ENCODE assay signal across 7 cellular contexts in genomic region chr14:24196071-24197061, GRCh38. TPM values are rescaled to one million over a fixed set of nuclear protein-coding genes. Genes with fewer than 3 reads are reported as not detected.
A peak's percentile ranks its signal among the peaks of the same experiment; 100 is the strongest.
DNase-seq lines count a peak whose midpoint lies in the region; ATAC-seq and TF ChIP-seq lines count a peak whose summit lies in the region.

No MANE protein-coding gene starts in this region.

- TF ChIP-seq CTCF in GM06990 (IDR thresholded peaks at IDR 0.05; ENCODE audit: insufficient read depth, low read length, poor library complexity, severe bottlenecking) = no peak
- TF ChIP-seq CTCF in brain microvascular endothelial cell (IDR thresholded peaks at IDR 0.05; ENCODE audit: low read depth, low read length, missing control alignments) = no peak
- TF ChIP-seq CTCF in thoracic aorta (IDR thresholded peaks at IDR 0.05) = no peak

- H3K4me1 ChIP-seq in thoracic aorta (ENCODE audit: control insufficient read depth in 1 of 2, low read depth in 2 of 2) = peaks cover 11 to 27% of the 10 kb centered on the region in 2 donors

- no peaks in the 10 kb centered on the region for H3K9me3 ChIP-seq in thoracic aorta

- H3K4me3 ChIP-seq in GM06990 (replicated peaks; ENCODE audit: low read depth, low read length) (peak overlapping the region; percentile 97), brain microvascular endothelial cell (ENCODE audit: low read depth, low read length) (peak overlapping the region; percentile 80), thoracic aorta (peak overlapping the region; percentile 88)

- in situ Hi-C loops in brain microvascular endothelial cell (cut with HindIII; ENCODE audit: low pct_ligation_motif_present, low sequenced_read_pairs) = no loop called here

- ATAC-seq in GM21528 (IDR thresholded peaks at IDR 0.05; ENCODE audit: low FRiP score, unreplicated experiment) (peak; percentile 35), thoracic aorta (ENCODE audit: insufficient number of reproducible peaks, low FRiP score, low read depth) (no peak), HG03457 (IDR thresholded peaks at IDR 0.05; ENCODE audit: unreplicated experiment) (no peak)

- DNase-seq in GM06990 (ENCODE audit: extremely low read depth, insufficient read length) (no peak), M059J (ENCODE audit: low read depth) (peak; percentile 34), brain microvascular endothelial cell (no peak), thoracic aorta (ENCODE audit: low spot score) (no peak)

- H3K36me3 ChIP-seq in GM06990 (ENCODE audit: control insufficient read depth, insufficient read depth, low read length) (peaks cover 7% of the 10 kb centered on the region), brain microvascular endothelial cell (replicated peaks) (peaks cover 18% of the 10 kb centered on the region), thoracic aorta (peaks cover 16% of the 10 kb centered on the region)

- H3K27me3 ChIP-seq in GM06990 (replicated peaks; ENCODE audit: control insufficient read depth, insufficient read depth, low read length) = no peaks in the 10 kb centered on the region
- H3K27me3 ChIP-seq in brain microvascular endothelial cell (replicated peaks) = no peaks in the 10 kb centered on the region
- no peaks in the 10 kb centered on the region for H3K27me3 ChIP-seq in layer of hippocampus (ENCODE audit: control insufficient read depth, insufficient read depth, low read length)
- H3K27me3 ChIP-seq in thoracic aorta (replicated peaks; ENCODE audit: insufficient read depth) = no peaks in the 10 kb centered on the region

- H3K27ac ChIP-seq in brain microvascular endothelial cell (peak overlapping the region; percentile 100), layer of hippocampus (ENCODE audit: low read depth, low read length) (peak overlapping the region; percentile 98), thoracic aorta (peak overlapping the region; percentile 91 to 93)

RNA-seq across cellular contexts. Expression of gene TM9SF1, which starts 1.1 kb away (rescaled TPM):
- 132 and 141 TPM in 2 replicates for total RNA-seq in M059J (2014; rRNA removed; shearing (Covaris generic))
- total RNA-seq in thoracic aorta = 10 to 100 TPM; 51.8 to 81.9 TPM

RNA-seq across cellular contexts. Expression of gene IPO4, which starts 7.8 kb away (rescaled TPM):
- 26.8 and 141 TPM in 2 replicates for total RNA-seq in M059J (2014; rRNA removed; shearing (Covaris generic))
- total RNA-seq in thoracic aorta = 10 to 100 TPM; 19.9 to 64.6 TPM

RNA-seq across cellular contexts. Expression of gene TSSK4, which starts 9.1 kb away (rescaled TPM):
- not detected in 2 replicates for total RNA-seq in M059J (2014; rRNA removed; shearing (Covaris generic))
- total RNA-seq in thoracic aorta = not detected

RNA-seq across cellular contexts. Expression of gene CHMP4A, which starts 16.9 kb away (rescaled TPM):
- total RNA-seq in M059J (2014; rRNA removed; shearing (Covaris generic)) = 36.5 and 44.8 TPM in 2 replicates
- 10 to 100 TPM; 33.4 to 58.3 TPM for total RNA-seq in thoracic aorta

RNA-seq across cellular contexts. Expression of gene MDP1, which starts 19.5 kb away (rescaled TPM):
- total RNA-seq in M059J (2014; rRNA removed; shearing (Covaris generic)) = 16.9 and 23.4 TPM in 2 replicates
- 10 to 100 TPM; 15.7 to 24.0 TPM for total RNA-seq in thoracic aorta
